3 cellular contexts compared by ENCODE assay signal in genomic region chr22:26894766-26895485, GRCh38.
TF ChIP-seq lines count a peak whose summit lies in the region.

No MANE protein-coding gene starts in this region.

TF ChIP-seq in A549, 52 proteins besides CTCF, POLR2A, EP300 and RAD21:
- TF ChIP-seq FOSL2 (IDR thresholded peaks at IDR 0.05) (peak; percentile 91), FOSL2 (CRISPR knock-in tag; IDR thresholded peaks at IDR 0.05) (peak; percentile 94), REST (IDR thresholded peaks at IDR 0.05) (peak; percentile 62), CEBPB (IDR thresholded peaks at IDR 0.05) (peak; percentile 4 to 61; a peak in 2 of 4 replicates), ZFP36 (IDR thresholded peaks at IDR 0.05; ENCODE audit: borderline replicate concordance, partially characterized antibody) (no peak), JUN (IDR thresholded peaks at IDR 0.05) (peak; percentile 69 to 87; a peak in 3 of 5 replicates), GATA3 (IDR thresholded peaks at IDR 0.05; ENCODE audit: borderline replicate concordance) (peak; percentile 78), SMC3 (IDR thresholded peaks at IDR 0.05) (peak; percentile 51; the same call in 2 of the 3 replicates), BCL3 (IDR thresholded peaks at IDR 0.05) (peak; percentile 74; the same call in 1 of the 3 replicates), PBX3 (IDR thresholded peaks at IDR 0.05) (peak; percentile 45; the same call in 1 of the 2 replicates), HOXA7 (CRISPR knock-in tag; IDR thresholded peaks at IDR 0.05) (no peak), JUNB (IDR thresholded peaks at IDR 0.05) (peak; percentile 93)

TF ChIP-seq in HCT116, 20 proteins besides CTCF, POLR2A, EP300 and RAD21:
- TF ChIP-seq ZNF274 (IDR thresholded peaks at IDR 0.05; ENCODE audit: low read depth, low read length) (no peak), CEBPB (IDR thresholded peaks at IDR 0.05; ENCODE audit: low read depth) (no peak), ELF1 (IDR thresholded peaks at IDR 0.05; ENCODE audit: borderline replicate concordance, low read depth) (no peak), SP1 (IDR thresholded peaks at IDR 0.05; ENCODE audit: low read depth) (no peak), JUND (IDR thresholded peaks at IDR 0.05) (no peak), FOSL1 (IDR thresholded peaks at IDR 0.05; ENCODE audit: low read depth) (peak; percentile 15; the same call in 1 of the 2 replicates), MAX (IDR thresholded peaks at IDR 0.05) (no peak), CBX3 (IDR thresholded peaks at IDR 0.05; ENCODE audit: low read depth) (no peak)

TF ChIP-seq in HepG2, 621 proteins besides CTCF, POLR2A, EP300 and RAD21:
- TF ChIP-seq ARID3A (IDR thresholded peaks at IDR 0.05; ENCODE audit: low read depth, low read length): peak; percentile 28; the same call in 1 of the 2 replicates
- no peak for TF ChIP-seq KDM5B (CRISPR knock-in tag; IDR thresholded peaks at IDR 0.05; ENCODE audit: borderline replicate concordance)
- TF ChIP-seq NR2F1 (CRISPR knock-in tag; IDR thresholded peaks at IDR 0.05): peak in 1 of 2 experiments; percentile 70; a peak in 2 of 4 replicates
- no peak for TF ChIP-seq KLF13 (CRISPR knock-in tag; IDR thresholded peaks at IDR 0.05)
- peak; percentile 48; the same call in 1 of the 2 replicates for TF ChIP-seq RARA (CRISPR knock-in tag; IDR thresholded peaks at IDR 0.05)
- TF ChIP-seq ZNF382 (CRISPR knock-in tag; IDR thresholded peaks at IDR 0.05; ENCODE audit: borderline replicate concordance): no peak
- no peak for TF ChIP-seq TRIM22 (IDR thresholded peaks at IDR 0.05)
- TF ChIP-seq NR2F6 (IDR thresholded peaks at IDR 0.05): peak; percentile 58; the same call in 1 of the 2 replicates
- peak; percentile 49; the same call in 1 of the 2 replicates for TF ChIP-seq NR2F6 (CRISPR knock-in tag; IDR thresholded peaks at IDR 0.05)
- TF ChIP-seq NKX3-1 (CRISPR knock-in tag; IDR thresholded peaks at IDR 0.05): no peak
- TF ChIP-seq ARID5B (CRISPR knock-in tag; IDR thresholded peaks at IDR 0.05): peak; percentile 50; the same call in 1 of the 2 replicates
- peak; percentile 69; the same call in 1 of the 2 replicates for TF ChIP-seq TFAP4 (IDR thresholded peaks at IDR 0.05; ENCODE audit: borderline replicate concordance, low read depth)
- no peak for TF ChIP-seq NFAT5 (CRISPR knock-in tag; IDR thresholded peaks at IDR 0.05)
- no peak for TF ChIP-seq ZNF318 (CRISPR knock-in tag; IDR thresholded peaks at IDR 0.05)
- peak; percentile 67 for TF ChIP-seq HNRNPK (IDR thresholded peaks at IDR 0.05; ENCODE audit: low read depth, low read length, poor library complexity, severe bottlenecking)
- TF ChIP-seq KLF15 (CRISPR knock-in tag; IDR thresholded peaks at IDR 0.05; ENCODE audit: borderline replicate concordance): no peak
- TF ChIP-seq SNAI1 (CRISPR knock-in tag; IDR thresholded peaks at IDR 0.05; ENCODE audit: borderline replicate concordance): no peak
- peak; percentile 12; the same call in 1 of the 2 replicates for TF ChIP-seq HMG20A (CRISPR knock-in tag; IDR thresholded peaks at IDR 0.05; ENCODE audit: borderline replicate concordance)
- TF ChIP-seq BORCS8-MEF2B (CRISPR knock-in tag; IDR thresholded peaks at IDR 0.05): no peak
- no peak for TF ChIP-seq GZF1 (CRISPR knock-in tag; IDR thresholded peaks at IDR 0.05)
- TF ChIP-seq TARDBP (CRISPR knock-in tag; IDR thresholded peaks at IDR 0.05): no peak
- TF ChIP-seq FOSL2 (CRISPR knock-in tag; IDR thresholded peaks at IDR 0.05): peak; percentile 82
- TF ChIP-seq HNRNPUL1 (IDR thresholded peaks at IDR 0.05; ENCODE audit: low read depth, low read length): no peak
- peak; percentile 50; the same call in 1 of the 2 replicates for TF ChIP-seq FOXA3 (CRISPR knock-in tag; IDR thresholded peaks at IDR 0.05)
